In genomic region chr1:109975718-109976117, GRCh38 we compare ENCODE assay signal across 13 cellular contexts. TPM values are rescaled to one million over a fixed set of nuclear protein-coding genes. Genes with fewer than 3 reads are reported as not detected.
DNase-seq lines count a peak whose midpoint lies in the region; ATAC-seq, FAIRE-seq and TF ChIP-seq lines count a peak whose summit lies in the region.
"Had no signal": no experiment of that assay in that cellular context is flagged by ENCODE, and none has a peak within 500 bp of the region (broad histone marks: within the 10 kb centered on the region; RNA-seq: fewer than 3 reads in every experiment).

No MANE protein-coding gene starts in this region.

- no peak for TF ChIP-seq RAD21 in A549 (conservative IDR thresholded peaks at IDR 0.05 in 1 of 2, IDR thresholded peaks at IDR 0.05 in 1 of 2)

- peaks cover 46% of the 10 kb centered on the region for H3K4me1 ChIP-seq in A549

- no peaks in the 10 kb centered on the region for H3K36me3 Mint-ChIP-seq in mesothelial cell of epicardium
- H3K36me3 Mint-ChIP-seq: naive B cell; stimulated activated effector memory CD8-positive, alpha-beta T cell treated with anti-CD3 and anti-CD28 coated beads, Interleukin-12 subunit alpha, Interleukin-12 subunit beta, amount 100 ng/mL, for 72 hours had no signal

- H3K27me3 Mint-ChIP-seq in mesothelial cell of epicardium (ENCODE audit: low read depth), result no peaks in the 10 kb centered on the region

- TF ChIP-seq EP300 in A549 (IDR thresholded peaks at IDR 0.05), result 0 out of 5 replicates have a peak, but pooled peaks of 1 of the 2 experiments have one; percentile 27

- POLR2A ChIA-PET in A549 (lab: Yijun Ruan, JAX), result interaction anchor here (1.2 kb wide), 1 partner anchor 15 kb away, joined by 3 read pairs; no protein-coding TSS in a partner anchor

- no peak for TF ChIP-seq CTCF in A549 (IDR thresholded peaks at IDR 0.05)
- TF ChIP-seq CTCF in mesothelial cell of epicardium (IDR thresholded peaks at IDR 0.05; ENCODE audit: unreplicated experiment), result no peak

- CTCF ChIA-PET in A549 (lab: Yijun Ruan, JAX), result interaction anchor here (0.6 to 17.7 kb wide), 7 partner anchors 8 to 194 kb away, joined by 3 to 969 read pairs (median 4); partner anchors contain the start of gene AHCYL1

- no peak overlapping the region for H3K4me3 Mint-ChIP-seq in mesothelial cell of epicardium
- H3K4me3 Mint-ChIP-seq: activated CD4-positive, alpha-beta T cell treated with anti-CD3 and anti-CD28 coated beads for 36 hours; naive B cell; stimulated activated effector memory CD8-positive, alpha-beta T cell treated with anti-CD3 and anti-CD28 coated beads, Interleukin-12 subunit alpha, Interleukin-12 subunit beta, amount 100 ng/mL, for 72 hours had no signal

- no peaks in the 10 kb centered on the region for H3K9me3 Mint-ChIP-seq in mesothelial cell of epicardium
- H3K9me3 Mint-ChIP-seq: naive B cell; stimulated activated effector memory CD8-positive, alpha-beta T cell treated with anti-CD3 and anti-CD28 coated beads, Interleukin-12 subunit alpha, Interleukin-12 subunit beta, amount 100 ng/mL, for 72 hours had no signal

- TF ChIP-seq POLR2A in A549 (IDR thresholded peaks at IDR 0.05; ENCODE audit: low read length), result no peak

- 33% methylated on average over 3 of the region's 3 CpGs for WGBS in A549 (ENCODE audit: missing lambda C conversion rate)

- no peak overlapping the region for H3K4me3 ChIP-seq in A549

- peaks cover 22% of the 10 kb centered on the region for H3K9me3 ChIP-seq in A549

- H3K4me2 ChIP-seq in A549, result peak overlapping the region; percentile 52

- H3K27ac Mint-ChIP-seq in mesothelial cell of epicardium, result no peak overlapping the region
- H3K27ac Mint-ChIP-seq: activated CD4-positive, alpha-beta T cell treated with anti-CD3 and anti-CD28 coated beads for 36 hours; naive B cell; stimulated activated effector memory CD8-positive, alpha-beta T cell treated with anti-CD3 and anti-CD28 coated beads, Interleukin-12 subunit alpha, Interleukin-12 subunit beta, amount 100 ng/mL, for 72 hours had no signal

- FAIRE-seq in A549 (lab: Jason Lieb, UNC), result no peak

- peaks cover 23% of the 10 kb centered on the region for H3K4me1 Mint-ChIP-seq in mesothelial cell of epicardium
- H3K4me1 Mint-ChIP-seq: activated CD4-positive, alpha-beta T cell treated with anti-CD3 and anti-CD28 coated beads for 36 hours; naive B cell; stimulated activated effector memory CD8-positive, alpha-beta T cell treated with anti-CD3 and anti-CD28 coated beads, Interleukin-12 subunit alpha, Interleukin-12 subunit beta, amount 100 ng/mL, for 72 hours had no signal

- peak overlapping the region; percentile 74 to 98 for H3K27ac ChIP-seq in A549

- ATAC-seq in A549 (peak in 1 of 2 experiments; percentile 14; a peak in 2 of 6 replicates), GM21423 (IDR thresholded peaks at IDR 0.05; ENCODE audit: unreplicated experiment) (no peak), GM18870 (IDR thresholded peaks at IDR 0.05; ENCODE audit: unreplicated experiment) (no peak)
- ATAC-seq: activated CD4-positive, alpha-beta T cell treated with anti-CD3 and anti-CD28 coated beads for 36 hours; stimulated activated effector memory CD8-positive, alpha-beta T cell treated with anti-CD3 and anti-CD28 coated beads, Interleukin-12 subunit alpha, Interleukin-12 subunit beta, amount 100 ng/mL, for 72 hours had no signal

- DNase-seq in A549 (ENCODE audit: low read depth in 1 of 2, low spot score in 1 of 2), result peak in 1 of 2 experiments; percentile 43
- peak; percentile 83 for DNase-seq in HS-27A (ENCODE audit: low read depth)
- DNase-seq in amniotic epithelial cell (ENCODE audit: low read depth), result peak; percentile 97
- peak; percentile 87 for DNase-seq in glomerular visceral epithelial cell (ENCODE audit: extremely low spot score)
- DNase-seq in hippocampal formation (lab: John Stamatoyannopoulos, UW), result no peak
- DNase-seq in mesothelial cell of epicardium (ENCODE audit: low spot score in 2 of 2, unreplicated experiment in 2 of 2), result no peak
- DNase-seq: activated CD4-positive, alpha-beta T cell treated with anti-CD3 and anti-CD28 coated beads for 36 hours; naive B cell; NCI-H2171 treated with DMSO at 0.1 percent for 48 hours; Right ventricle myocardium superior had no signal

TF ChIP-seq in A549, 52 proteins besides CTCF, POLR2A, EP300 and RAD21:
- TF ChIP-seq GATA3 (IDR thresholded peaks at IDR 0.05; ENCODE audit: borderline replicate concordance), result peak; percentile 25; the same call in 1 of the 2 replicates
- peak; percentile 58 to 84; a peak in 3 of 4 replicates for TF ChIP-seq CEBPB (IDR thresholded peaks at IDR 0.05)
- TF ChIP-seq RARB (CRISPR knock-in tag; IDR thresholded peaks at IDR 0.05), result no peak

RNA-seq across cellular contexts. Expression of gene AHCYL1, which starts 8.8 kb away (rescaled TPM):
- polyA plus RNA-seq in A549 (2011; rRNA removed), result 147 and 148 TPM in 2 replicates
- 66.5 and 81.2 TPM in 2 replicates for polyA plus RNA-seq in A549 (2012; cell fraction: cytosol; rRNA removed)
- 65.5 and 81.1 TPM in 2 replicates for polyA plus RNA-seq in A549 (2012; cell fraction: nucleus; rRNA removed)
- 124 to 145 TPM (median 133 TPM) in 3 replicates for polyA plus RNA-seq in A549 (2017; fragmentation: RNase III; extraction: RNeasy Plus Mini Kit Qiagen cat#74134 plus additional on column Dnase treatment)
- 94.6 and 102 TPM in 2 replicates for polyA minus RNA-seq in A549 (2011; rRNA and poly(A)+ RNA removed)
- total RNA-seq in mesothelial cell of epicardium, result 98.7 to 102 TPM (median 102 TPM) in 3 replicates

RNA-seq across cellular contexts. Expression of gene STRIP1, which starts 58.7 kb away (rescaled TPM):
- polyA plus RNA-seq in A549 (2011; rRNA removed) (16.4 and 20.2 TPM in 2 replicates), A549 (2017; fragmentation: RNase III; extraction: RNeasy Plus Mini Kit Qiagen cat#74134 plus additional on column Dnase treatment) (14.4 to 16.7 TPM (median 16.1 TPM) in 3 replicates)
- 13.3 and 14.6 TPM in 2 replicates for polyA plus RNA-seq in A549 (2012; cell fraction: cytosol; rRNA removed)
- 31.9 and 33.1 TPM in 2 replicates for polyA plus RNA-seq in A549 (2012; cell fraction: nucleus; rRNA removed)
- 30.5 and 34.0 TPM in 2 replicates for polyA minus RNA-seq in A549 (2011; rRNA and poly(A)+ RNA removed)
- total RNA-seq in mesothelial cell of epicardium, result 93.8 to 99.2 TPM (median 96.0 TPM) in 3 replicates

Comparison
In these comparisons a context has a peak if more than half of its experiments do, and no peak if none do; other contexts are left out.
1. DNase-seq: peak in HS-27A (single experiment), amniotic epithelial cell (single experiment) and glomerular visceral epithelial cell (single experiment); none in hippocampal formation (0 of 2) and mesothelial cell of epicardium (0 of 2).